In the genomic region with DNA sequence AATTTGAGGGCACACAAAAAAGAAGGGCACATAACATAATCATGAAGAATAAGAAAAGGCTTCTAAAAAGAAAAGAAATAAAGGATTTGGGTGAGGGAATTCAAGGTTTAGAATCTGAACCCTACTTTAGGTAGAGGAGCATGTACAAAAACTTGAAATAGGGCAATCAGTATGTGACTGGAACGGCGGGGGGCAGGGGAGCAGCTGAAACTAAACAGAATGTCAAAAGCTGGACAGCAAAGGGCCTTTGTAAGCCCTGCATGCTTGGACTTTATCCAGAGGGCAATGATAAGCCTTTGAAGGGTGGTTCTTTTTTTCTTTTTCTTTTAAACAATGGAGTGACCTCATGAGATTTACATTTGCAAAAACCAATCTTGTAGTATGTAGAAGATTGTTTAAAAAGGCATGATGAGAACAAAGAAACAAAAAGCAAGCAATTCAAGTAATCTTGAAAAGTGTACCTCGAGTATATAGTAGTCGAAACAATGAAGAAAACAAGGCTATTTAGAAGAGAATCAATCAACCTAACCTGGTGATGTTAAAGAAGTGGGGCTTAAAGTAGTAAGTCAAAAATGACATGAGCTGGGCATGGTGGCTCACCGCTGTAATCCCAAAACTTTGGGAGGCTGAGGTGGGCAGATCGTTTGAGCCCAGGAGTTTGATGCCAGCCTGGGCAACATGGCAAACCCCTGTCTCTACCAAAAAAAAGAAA, we compare ENCODE assay signal across 12 cellular contexts. TPM values are rescaled to one million over a fixed set of nuclear protein-coding genes. Genes with fewer than 3 reads are reported as not detected.
DNase-seq lines count a peak whose midpoint lies in the region; ATAC-seq and TF ChIP-seq lines count a peak whose summit lies in the region.
"Had no signal": no experiment of that assay in that cellular context is flagged by ENCODE, and none has a peak within 500 bp of the region (broad histone marks: within the 10 kb centered on the region; RNA-seq: fewer than 3 reads in every experiment).

No MANE protein-coding gene starts in this region.

- H3K36me3 ChIP-seq in spleen (peaks cover 0 to 23% (median 11%) of the 10 kb centered on the region in 6 donors), gastroesophageal sphincter (peaks cover 0 to 15% of the 10 kb centered on the region in 2 donors)

- H3K27ac Mint-ChIP-seq in activated T-cell treated with anti-CD3 and anti-CD28 coated beads, Interleukin-2, amount 50 U/mL, for 72 hours: peak overlapping the region; percentile 52
- H3K27ac Mint-ChIP-seq in central memory CD8-positive, alpha-beta T cell (ENCODE audit: low read depth): peak overlapping the region; percentile 25
- H3K27ac Mint-ChIP-seq in stimulated activated naive B cell treated with anti-CD40 and anti-IgM and Interleukin-4, amounts not matched to agents 10 μg/mL and 1 μg/mL and 100 μg/mL, for 72 hours: peak overlapping the region; percentile 25

- H3K9me3 Mint-ChIP-seq in activated T-cell treated with anti-CD3 and anti-CD28 coated beads, Interleukin-2, amount 50 U/mL, for 72 hours: no peaks in the 10 kb centered on the region
- no peaks in the 10 kb centered on the region for H3K9me3 Mint-ChIP-seq in activated T-cell treated with anti-CD3 and anti-CD28 coated beads, Interleukin-2, amount 50 U/mL, for 4 hours
- H3K9me3 Mint-ChIP-seq in central memory CD8-positive, alpha-beta T cell: no peaks in the 10 kb centered on the region
- H3K9me3 Mint-ChIP-seq in stimulated activated naive B cell treated with anti-CD40 and anti-IgM and Interleukin-4, amounts not matched to agents 10 μg/mL and 1 μg/mL and 100 μg/mL, for 72 hours: no peaks in the 10 kb centered on the region

- H3K4me3 ChIP-seq in spleen (no peak overlapping the region), gastroesophageal sphincter (no peak overlapping the region)

- TF ChIP-seq EP300 in gastroesophageal sphincter (IDR thresholded peaks at IDR 0.05): no peak

- H3K4me3 Mint-ChIP-seq in activated T-cell treated with anti-CD3 and anti-CD28 coated beads, Interleukin-2, amount 50 U/mL, for 72 hours: peak overlapping the region in 1 of 2 donors; percentile 13
- H3K4me3 Mint-ChIP-seq in activated T-cell treated with anti-CD3 and anti-CD28 coated beads, Interleukin-2, amount 50 U/mL, for 4 hours: no peak overlapping the region
- H3K4me3 Mint-ChIP-seq in central memory CD8-positive, alpha-beta T cell: no peak overlapping the region
- H3K4me3 Mint-ChIP-seq in stimulated activated naive B cell treated with anti-CD40 and anti-IgM and Interleukin-4, amounts not matched to agents 10 μg/mL and 1 μg/mL and 100 μg/mL, for 72 hours: no peak overlapping the region

- H3K27me3 Mint-ChIP-seq in activated T-cell treated with anti-CD3 and anti-CD28 coated beads, Interleukin-2, amount 50 U/mL, for 72 hours (ENCODE audit: low read depth): no peaks in the 10 kb centered on the region
- no peaks in the 10 kb centered on the region for H3K27me3 Mint-ChIP-seq in activated T-cell treated with anti-CD3 and anti-CD28 coated beads, Interleukin-2, amount 50 U/mL, for 4 hours (ENCODE audit: low read depth)
- H3K27me3 Mint-ChIP-seq in central memory CD8-positive, alpha-beta T cell: no peaks in the 10 kb centered on the region
- H3K27me3 Mint-ChIP-seq in stimulated activated naive B cell treated with anti-CD40 and anti-IgM and Interleukin-4, amounts not matched to agents 10 μg/mL and 1 μg/mL and 100 μg/mL, for 72 hours: no peaks in the 10 kb centered on the region

- TF ChIP-seq CTCF in spleen (IDR thresholded peaks at IDR 0.05 in 8 of 11, conservative IDR thresholded peaks at IDR 0.05 in 3 of 11): no peak
- no peak for TF ChIP-seq CTCF in gastroesophageal sphincter (IDR thresholded peaks at IDR 0.05)

- intact Hi-C loops in spleen (cut with DNase I; ENCODE audit: low total_unique reads): no loop called here

- H3K4me1 ChIP-seq in spleen: peaks cover 15 to 75% (median 53%) of the 10 kb centered on the region in 6 donors
- peaks cover 16 to 76% (median 21%) of the 10 kb centered on the region in 3 donors for H3K4me1 ChIP-seq in gastroesophageal sphincter

- H3K27ac ChIP-seq in spleen (no peak overlapping the region), gastroesophageal sphincter (peak overlapping the region in 1 of 4 donors; percentile 30)
- H3K27ac ChIP-seq: WERI-Rb-1 had no signal

- no peak for DNase-seq in activated T-cell treated with anti-CD3 and anti-CD28 coated beads, Interleukin-2, amount 50 U/mL, for 72 hours
- DNase-seq in activated T-cell treated with anti-CD3 and anti-CD28 coated beads, Interleukin-2, amount 50 U/mL, for 4 hours: no peak
- no peak for DNase-seq in central memory CD8-positive, alpha-beta T cell (ENCODE audit: low spot score in 2 of 2)
- DNase-seq in left lobe of liver (ENCODE audit: low spot score) (peak; percentile 60), spleen (no peak)
- DNase-seq in stimulated activated naive B cell treated with anti-CD40 and anti-IgM and Interleukin-4, amounts not matched to agents 10 μg/mL and 1 μg/mL and 100 μg/mL, for 72 hours: no peak
- DNase-seq: activated naive CD4-positive, alpha-beta T cell treated with anti-CD3 and anti-CD28 coated beads, Interleukin-2, amount 50 U/mL, for 16 hours; GF-D8; NCI-H1092 treated with DMSO at 0.1 percent for 48 hours; WERI-Rb-1 had no signal

- H3K9me3 ChIP-seq in spleen (no peaks in the 10 kb centered on the region), gastroesophageal sphincter (no peaks in the 10 kb centered on the region)

- no peaks in the 10 kb centered on the region for H3K36me3 Mint-ChIP-seq in activated T-cell treated with anti-CD3 and anti-CD28 coated beads, Interleukin-2, amount 50 U/mL, for 72 hours (ENCODE audit: insufficient read depth in 2 of 2)
- H3K36me3 Mint-ChIP-seq in activated T-cell treated with anti-CD3 and anti-CD28 coated beads, Interleukin-2, amount 50 U/mL, for 4 hours (ENCODE audit: insufficient read depth): peaks cover 4% of the 10 kb centered on the region
- H3K36me3 Mint-ChIP-seq in central memory CD8-positive, alpha-beta T cell (ENCODE audit: insufficient read depth): peaks cover 23% of the 10 kb centered on the region
- peaks cover 13 to 34% of the 10 kb centered on the region in 2 donors for H3K36me3 Mint-ChIP-seq in stimulated activated naive B cell treated with anti-CD40 and anti-IgM and Interleukin-4, amounts not matched to agents 10 μg/mL and 1 μg/mL and 100 μg/mL, for 72 hours

- no peak for TF ChIP-seq POLR2A in spleen (IDR thresholded peaks at IDR 0.05)
- no peak for TF ChIP-seq POLR2A in gastroesophageal sphincter (IDR thresholded peaks at IDR 0.05)

- H3K4me1 Mint-ChIP-seq in activated T-cell treated with anti-CD3 and anti-CD28 coated beads, Interleukin-2, amount 50 U/mL, for 72 hours (ENCODE audit: low read depth): peaks cover 50% of the 10 kb centered on the region
- peaks cover 66% of the 10 kb centered on the region for H3K4me1 Mint-ChIP-seq in activated T-cell treated with anti-CD3 and anti-CD28 coated beads, Interleukin-2, amount 50 U/mL, for 4 hours (ENCODE audit: low read depth)
- H3K4me1 Mint-ChIP-seq in central memory CD8-positive, alpha-beta T cell: peaks cover 67% of the 10 kb centered on the region
- peaks cover 46 to 67% of the 10 kb centered on the region in 2 donors for H3K4me1 Mint-ChIP-seq in stimulated activated naive B cell treated with anti-CD40 and anti-IgM and Interleukin-4, amounts not matched to agents 10 μg/mL and 1 μg/mL and 100 μg/mL, for 72 hours

- no peak for ATAC-seq in activated T-cell treated with anti-CD3 and anti-CD28 coated beads, Interleukin-2, amount 50 U/mL, for 72 hours (replicated peaks in 1 of 2)
- no peak for ATAC-seq in activated T-cell treated with anti-CD3 and anti-CD28 coated beads, Interleukin-2, amount 50 U/mL, for 4 hours
- no peak for ATAC-seq in central memory CD8-positive, alpha-beta T cell (replicated peaks; ENCODE audit: extremely low read depth, poor library complexity, severe bottlenecking)
- ATAC-seq in left lobe of liver (peak; percentile 91), GM18858 (IDR thresholded peaks at IDR 0.05; ENCODE audit: unreplicated experiment) (no peak), gastroesophageal sphincter (no peak)
- no peak for ATAC-seq in stimulated activated naive B cell treated with anti-CD40 and anti-IgM and Interleukin-4, amounts not matched to agents 10 μg/mL and 1 μg/mL and 100 μg/mL, for 72 hours (replicated peaks)

- 84 to 92% (median 86%) methylated on average over 6 of the region's 6 CpGs for WGBS in spleen, 5 donors
- WGBS in gastroesophageal sphincter (ENCODE audit: low coverage in 1 of 2), 2 donors: 49 to 56% methylated on average over 6 of the region's 6 CpGs

- H3K27me3 ChIP-seq in spleen (replicated peaks in 1 of 7) (no peaks in the 10 kb centered on the region), gastroesophageal sphincter (no peaks in the 10 kb centered on the region)

RNA-seq across cellular contexts. Expression of gene ANKFY1, which starts 46.7 kb away (rescaled TPM):
- total RNA-seq in activated T-cell treated with anti-CD3 and anti-CD28 coated beads, Interleukin-2, amount 50 U/mL, for 72 hours: 10 to 100 TPM; 36.4 to 37.9 TPM
- 10 to 100 TPM; 33.4 to 37.1 (median 34.8) TPM for total RNA-seq in activated T-cell treated with anti-CD3 and anti-CD28 coated beads, Interleukin-2, amount 50 U/mL, for 4 hours
- total RNA-seq in left lobe of liver (31.0 TPM), spleen (10 to 100 TPM; 46.4 to 81.5 (median 55.9) TPM), gastroesophageal sphincter (10 to 100 TPM; 22.4 to 46.4 (median 40.2) TPM)
- polyA plus RNA-seq in spleen: 10 to 100 TPM in 1 of 3 donors, 1 to 10 TPM in 2; 6.1 to 13.0 (median 7.4) TPM

RNA-seq across cellular contexts. Expression of gene UBE2G1, which starts 56.0 kb away (rescaled TPM):
- 10 to 100 TPM; 64.2 to 64.3 TPM for total RNA-seq in activated T-cell treated with anti-CD3 and anti-CD28 coated beads, Interleukin-2, amount 50 U/mL, for 72 hours
- total RNA-seq in activated T-cell treated with anti-CD3 and anti-CD28 coated beads, Interleukin-2, amount 50 U/mL, for 4 hours: 10 to 100 TPM; 71.3 to 73.0 (median 72.2) TPM
- total RNA-seq in left lobe of liver (37.8 TPM), spleen (10 to 100 TPM; 43.8 to 59.7 (median 56.1) TPM), gastroesophageal sphincter (10 to 100 TPM; 50.9 to 77.5 (median 67.9) TPM)
- polyA plus RNA-seq in spleen: 10 to 100 TPM; 10.7 to 15.2 (median 15.2) TPM
